ENCODE assay signal across 12 cellular contexts in genomic region chr5:141477815-141478214, GRCh38. TPM values are rescaled to one million over a fixed set of nuclear protein-coding genes. Genes with fewer than 3 reads are reported as not detected.
DNase-seq lines count a peak whose midpoint lies in the region; ATAC-seq and TF ChIP-seq lines count a peak whose summit lies in the region.
"Had no signal": no experiment of that assay in that cellular context is flagged by ENCODE, and none has a peak within 500 bp of the region (broad histone marks: within the 10 kb centered on the region; RNA-seq: fewer than 3 reads in every experiment).

No MANE protein-coding gene starts in this region.

- DNase-seq in right cardiac atrium (no peak), left ventricle myocardium superior (no peak), coronary artery (ENCODE audit: low spot score) (no peak), nephron progenitor cell (no peak), vagina (ENCODE audit: extremely low spot score in 2 of 2) (no peak), NCI-H1417 (lab: John Stamatoyannopoulos, UW) (no peak), CD1c-positive myeloid dendritic cell (ENCODE audit: extremely low spot score) (no peak)
- DNase-seq: NCI-H446 treated with DMSO at 0.1 percent for 48 hours; stimulated activated CD8-positive, alpha-beta memory T cell treated with anti-CD3 and anti-CD28 coated beads, Interleukin-4, amount 100 ng/mL, for 48 hours had no signal

- H3K27me3 Mint-ChIP-seq in nephron progenitor cell (ENCODE audit: low read depth, poor library complexity) = peaks cover 3% of the 10 kb centered on the region

- H3K4me1 ChIP-seq in right cardiac atrium (ENCODE audit: control insufficient read depth, insufficient read depth, low read length) (peaks cover 9% of the 10 kb centered on the region), vagina (peaks cover 62% of the 10 kb centered on the region)

- WGBS in right cardiac atrium = 51% methylated on average over 13 of the region's 13 CpGs

- H3K27ac ChIP-seq in right cardiac atrium (ENCODE audit: low read length) = no peak overlapping the region
- H3K27ac ChIP-seq in coronary artery = no peak overlapping the region
- H3K27ac ChIP-seq in vagina = peak overlapping the region; percentile 96
- H3K27ac ChIP-seq: SK-N-MC had no signal

- peaks cover 0 to 8% of the 10 kb centered on the region in 2 donors for H3K36me3 ChIP-seq in vagina

- no peak overlapping the region for H3K27ac Mint-ChIP-seq in nephron progenitor cell

- ATAC-seq in right cardiac atrium (no peak), left ventricle myocardium superior (no peak), HG03442 (IDR thresholded peaks at IDR 0.05; ENCODE audit: unreplicated experiment) (no peak)
- ATAC-seq: K562 had no signal

- TF ChIP-seq CTCF in coronary artery (IDR thresholded peaks at IDR 0.05) = no peak
- no peak for TF ChIP-seq CTCF in nephron progenitor cell (IDR thresholded peaks at IDR 0.05)
- TF ChIP-seq CTCF in vagina (IDR thresholded peaks at IDR 0.05) = no peak

- H3K4me3 Mint-ChIP-seq in nephron progenitor cell = peak overlapping the region; percentile 62

- H3K4me3 ChIP-seq in right cardiac atrium (ENCODE audit: low read length) = peak overlapping the region; percentile 42
- peak overlapping the region; percentile 88 for H3K4me3 ChIP-seq in coronary artery
- H3K4me3 ChIP-seq in vagina = peak overlapping the region; percentile 71 to 76
- H3K4me3 ChIP-seq: K562, SK-N-MC had no signal

- peaks cover 84% of the 10 kb centered on the region for H3K36me3 Mint-ChIP-seq in nephron progenitor cell (ENCODE audit: low read depth)

- H3K9me3 Mint-ChIP-seq in nephron progenitor cell = peaks cover 55% of the 10 kb centered on the region

- intact Hi-C loops in right cardiac atrium (cut with DNase I) (loop anchor here (2.0 to 10.0 kb wide), 3 partner anchors 44 to 47 kb away; no protein-coding TSS in a partner anchor), left ventricle myocardium superior (cut with micrococcal nuclease) (loop anchor here (5.0 to 10.0 kb wide), 2 partner anchors 49 to 63 kb away; partner anchors contain the start of genes PCDHGA10 and PCDHGB7), vagina (cut with DNase I) (loop anchor here (2.0 kb wide), 1 partner anchor 49 kb away; no protein-coding TSS in a partner anchor)

- peaks cover 59% of the 10 kb centered on the region for H3K4me1 Mint-ChIP-seq in nephron progenitor cell

- no peak for TF ChIP-seq POLR2A in vagina (IDR thresholded peaks at IDR 0.05)

- H3K9me3 ChIP-seq in right cardiac atrium (ENCODE audit: control insufficient read depth, low read length) = no peaks in the 10 kb centered on the region
- no peaks in the 10 kb centered on the region for H3K9me3 ChIP-seq in vagina

- H3K27me3 ChIP-seq in right cardiac atrium (ENCODE audit: control insufficient read depth, insufficient read depth) (no peaks in the 10 kb centered on the region), vagina (no peaks in the 10 kb centered on the region)

RNA-seq across cellular contexts. Expression of gene PCDHGC3, which starts 2.0 kb away (rescaled TPM):
- total RNA-seq in right cardiac atrium = 10 to 100 TPM; 19.6 to 42.5 (median 33.5) TPM
- polyA plus RNA-seq in right cardiac atrium = 35.5 TPM
- 13.4 TPM for total RNA-seq in left ventricle myocardium superior
- total RNA-seq in vagina = 78.3 TPM
- polyA plus RNA-seq: K562 had no signal

RNA-seq across cellular contexts. Expression of gene PCDHGC4, which starts 7.0 kb away (rescaled TPM):
- total RNA-seq in right cardiac atrium = 1 to 10 TPM; 1.4 to 2.3 (median 1.8) TPM
- polyA plus RNA-seq in right cardiac atrium = 1.3 TPM
- 2.5 TPM for total RNA-seq in left ventricle myocardium superior
- 4.9 TPM for total RNA-seq in vagina
- polyA plus RNA-seq: K562 had no signal

RNA-seq across cellular contexts. Expression of gene PCDHGC5, which starts 11.1 kb away (rescaled TPM):
- total RNA-seq in right cardiac atrium = 1 to 10 TPM; 1.4 to 2.3 (median 1.9) TPM
- polyA plus RNA-seq in right cardiac atrium = 1.4 TPM
- total RNA-seq in left ventricle myocardium superior = 3.2 TPM
- 3.4 TPM for total RNA-seq in vagina
- total RNA-seq: K562 had no signal
- polyA plus RNA-seq: K562 had no signal

RNA-seq across cellular contexts. Expression of gene PCDHGA12, which starts 47.5 kb away (rescaled TPM):
- total RNA-seq in right cardiac atrium (1 to 10 TPM; 4.8 to 7.1 (median 5.6) TPM), left ventricle myocardium superior (5.1 TPM), vagina (10.6 TPM)
- 2.7 TPM for polyA plus RNA-seq in right cardiac atrium
- total RNA-seq: K562 had no signal

RNA-seq across cellular contexts. Expression of gene PCDHGA11, which starts 57.0 kb away (rescaled TPM):
- total RNA-seq in right cardiac atrium = 1 to 10 TPM; 3.1 to 4.2 (median 3.6) TPM
- 2.2 TPM for polyA plus RNA-seq in right cardiac atrium
- 5.0 TPM for total RNA-seq in left ventricle myocardium superior
- 6.6 TPM for total RNA-seq in vagina
